In the genomic region with DNA sequence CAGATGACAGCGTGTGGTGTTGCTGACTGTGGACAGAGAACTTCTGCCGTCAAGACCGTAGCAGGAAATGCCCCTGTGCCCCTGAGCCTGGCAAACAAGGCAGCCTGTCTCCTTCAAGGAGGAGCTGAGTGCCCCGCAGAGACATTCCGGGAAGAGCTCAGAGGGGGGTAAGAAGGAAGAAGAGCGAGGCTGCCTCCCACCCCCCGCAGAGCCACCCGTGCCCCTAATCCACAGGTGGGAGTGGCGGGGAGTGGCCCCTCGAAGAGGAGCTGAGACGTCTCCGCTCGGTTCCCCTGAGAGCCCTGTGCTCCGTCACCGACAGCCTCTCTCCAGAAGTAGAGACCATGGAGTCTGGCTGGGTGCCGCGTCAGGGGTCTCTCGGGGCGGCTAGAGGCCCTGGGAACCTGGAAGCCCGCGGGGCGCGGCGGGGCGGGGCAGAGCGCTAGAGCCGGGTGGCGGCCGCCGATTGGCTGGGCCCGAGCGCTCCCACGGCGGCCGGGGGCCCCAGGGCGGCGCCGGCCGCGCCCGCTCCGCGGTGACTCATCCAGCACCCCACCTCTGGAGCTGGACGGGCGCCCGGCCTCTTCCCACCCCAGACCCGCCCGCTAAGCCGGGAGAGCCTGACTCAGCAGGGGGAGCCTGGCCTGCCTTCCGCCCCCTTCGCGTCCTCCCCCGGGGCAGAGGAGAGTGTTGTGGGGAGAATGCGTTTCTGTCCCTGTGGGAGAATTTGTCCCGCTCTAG, we compare ENCODE assay signal across 8 cellular contexts. TPM values are rescaled to one million over a fixed set of nuclear protein-coding genes. Genes with fewer than 3 reads are reported as not detected.
A peak's percentile ranks its signal among the peaks of the same experiment; 100 is the strongest.
DNase-seq lines count a peak whose midpoint lies in the region; FAIRE-seq and TF ChIP-seq lines count a peak whose summit lies in the region.

No MANE protein-coding gene starts in this region.

- H3K27ac ChIP-seq in ACC112 (ENCODE audit: low read depth, low read length) (peak overlapping the region; percentile 93), temporal lobe (ENCODE audit: low read depth, low read length) (peak overlapping the region; percentile 50)

- peak overlapping the region; percentile 70 to 80 (median 76) for H3K4me3 Mint-ChIP-seq in nephron

- peaks cover 33% of the 10 kb centered on the region for H3K27me3 Mint-ChIP-seq in nephron (ENCODE audit: low read depth)

- H3K79me2 ChIP-seq in ACC112 (ENCODE audit: control insufficient read depth, insufficient read depth, low read length, unreplicated experiment), result no peaks in the 10 kb centered on the region

- TF ChIP-seq CTCF in nephron (IDR thresholded peaks at IDR 0.05; ENCODE audit: unreplicated experiment in 3 of 3), result no peak

- peaks cover 45% of the 10 kb centered on the region for H3K4me1 Mint-ChIP-seq in nephron

- H3K27ac Mint-ChIP-seq in nephron, result peak overlapping the region; percentile 79 to 84 (median 79)

- no peaks in the 10 kb centered on the region for H3K36me3 ChIP-seq in ACC112 (ENCODE audit: insufficient read depth, low read length)

- peak; percentile 97 for DNase-seq in H54 (ENCODE audit: insufficient read length, low spot score)
- peak; percentile 62 for DNase-seq in NOMO-1 treated with DMSO at 0.1 percent for 48 hours (lab: John Stamatoyannopoulos, UW; ENCODE audit: unreplicated experiment)
- DNase-seq in activated T-helper 1 cell treated with Interleukin-2 at 50 U/mL for 16 hours (ENCODE audit: low read depth), result peak; percentile 26
- DNase-seq in fibroblast of peridontal ligament (ENCODE audit: extremely low read depth), result peak; percentile 82
- DNase-seq in hippocampal formation (lab: John Stamatoyannopoulos, UW), result no peak

- no peaks in the 10 kb centered on the region for H3K27me3 ChIP-seq in ACC112 (ENCODE audit: insufficient read depth, low read length)

- H3K4me3 ChIP-seq in ACC112 (ENCODE audit: low read depth, low read length), result peak overlapping the region; percentile 56

- no peak for TF ChIP-seq POLR2A in H54 (IDR thresholded peaks at IDR 0.05; ENCODE audit: low read depth, low read length)

- no peaks in the 10 kb centered on the region for H3K9me3 Mint-ChIP-seq in nephron

- no peaks in the 10 kb centered on the region for H3K36me3 Mint-ChIP-seq in nephron (ENCODE audit: low read depth)

- H2AFZ ChIP-seq in ACC112 (ENCODE audit: low read length, unreplicated experiment), result no peak overlapping the region

- no peak for FAIRE-seq in H54 (lab: Jason Lieb, UNC)

- peaks cover 53% of the 10 kb centered on the region for H3K4me1 ChIP-seq in ACC112 (ENCODE audit: control insufficient read depth, insufficient read depth, low read length, unreplicated experiment)

RNA-seq across cellular contexts. Expression of a gene that starts 25.2 kb away (rescaled TPM):
- not detected for total RNA-seq in temporal lobe

RNA-seq across cellular contexts. Expression of a gene that starts 30.9 kb away (rescaled TPM):
- total RNA-seq in temporal lobe, result 0.25 TPM

RNA-seq across cellular contexts. Expression of a gene that starts 39.9 kb away (rescaled TPM):
- not detected for total RNA-seq in temporal lobe

Comparison
In these comparisons a context has a peak if more than half of its experiments do, and no peak if none do; other contexts are left out.
1. DNase-seq: peak in H54 (single experiment), NOMO-1 treated with DMSO at 0.1 percent for 48 hours (single experiment), activated T-helper 1 cell treated with Interleukin-2 at 50 U/mL for 16 hours (single experiment) and fibroblast of peridontal ligament (single experiment); none in hippocampal formation (0 of 2).